9 cellular contexts compared by ENCODE assay signal in genomic region chr7:128209229-128210035, GRCh38. TPM values are rescaled to one million over a fixed set of nuclear protein-coding genes. Genes with fewer than 3 reads are reported as not detected.
DNase-seq lines count a peak whose midpoint lies in the region; ATAC-seq, FAIRE-seq and TF ChIP-seq lines count a peak whose summit lies in the region.
"Had no signal": no experiment of that assay in that cellular context is flagged by ENCODE, and none has a peak within 500 bp of the region (broad histone marks: within the 10 kb centered on the region; RNA-seq: fewer than 3 reads in every experiment).

No MANE protein-coding gene starts in this region.

- no peaks in the 10 kb centered on the region for H3K9me3 ChIP-seq in CD4-positive, alpha-beta T cell (ENCODE audit: control insufficient read depth, low read length)
- H3K9me3 ChIP-seq in pancreas = no peaks in the 10 kb centered on the region
- no peaks in the 10 kb centered on the region for H3K9me3 ChIP-seq in tibial nerve

- peak; percentile 34 for FAIRE-seq in pancreas (lab: Jason Lieb, UNC)

- TF ChIP-seq EP300 in tibial nerve (IDR thresholded peaks at IDR 0.05) = no peak

- no peaks in the 10 kb centered on the region for H3K36me3 Mint-ChIP-seq in CD4-positive, alpha-beta T cell (ENCODE audit: low read depth)
- H3K36me3 Mint-ChIP-seq: IgD-negative memory B cell had no signal

- H3K27ac Mint-ChIP-seq in CD4-positive, alpha-beta T cell = no peak overlapping the region
- H3K27ac Mint-ChIP-seq: IgD-negative memory B cell had no signal

- H3K27me3 ChIP-seq in CD4-positive, alpha-beta T cell (ENCODE audit: control insufficient read depth, insufficient read depth, low read length) = peaks cover 3% of the 10 kb centered on the region
- no peaks in the 10 kb centered on the region for H3K27me3 ChIP-seq in pancreas
- H3K27me3 ChIP-seq in tibial nerve = peaks cover 0 to 20% of the 10 kb centered on the region in 2 donors

- ATAC-seq in CD4-positive, alpha-beta T cell (ENCODE audit: poor library complexity) = peak; percentile 96
- peak; percentile 77 for ATAC-seq in GM19395 (IDR thresholded peaks at IDR 0.05; ENCODE audit: unreplicated experiment)
- ATAC-seq in pancreas = peak; percentile 78 to 99 (median 96)

- H3K36me3 ChIP-seq in pancreas (no peaks in the 10 kb centered on the region), tibial nerve (no peaks in the 10 kb centered on the region)

- peak; percentile 97 for TF ChIP-seq CTCF in CD4-positive, alpha-beta T cell (IDR thresholded peaks at IDR 0.05)
- TF ChIP-seq CTCF in LNCAP (IDR thresholded peaks at IDR 0.05) (peak; percentile 97), pancreas (IDR thresholded peaks at IDR 0.05) (peak; percentile 92 to 97 (median 95)), tibial nerve (IDR thresholded peaks at IDR 0.05) (peak; percentile 96 to 99 (median 98))

- no peak overlapping the region for H3K27ac ChIP-seq in CD4-positive, alpha-beta T cell (ENCODE audit: low read depth, low read length)
- no peak overlapping the region for H3K27ac ChIP-seq in pancreas
- H3K27ac ChIP-seq in tibial nerve = no peak overlapping the region

- H3K4me3 Mint-ChIP-seq in CD4-positive, alpha-beta T cell = no peak overlapping the region
- H3K4me3 Mint-ChIP-seq: IgD-negative memory B cell had no signal

- no peaks in the 10 kb centered on the region for H3K4me1 ChIP-seq in pancreas
- peaks cover 0 to 5% (median 0%) of the 10 kb centered on the region in 4 donors for H3K4me1 ChIP-seq in tibial nerve

- H3K4me3 ChIP-seq in pancreas (no peak overlapping the region), tibial nerve (no peak overlapping the region)

- WGBS in pancreas, 2 donors = 30 to 32% methylated on average over 28 of the region's 28 CpGs
- 39 to 41% methylated on average over 26 to 28 of the region's 28 CpGs for WGBS in tibial nerve, 2 donors

- no peaks in the 10 kb centered on the region for H3K9me3 Mint-ChIP-seq in CD4-positive, alpha-beta T cell

- CTCF ChIA-PET in CD4-positive, alpha-beta T cell (lab: Charles Lee) = interaction anchor here (0.5 to 2.5 kb wide), 9 partner anchors 11 to 1406 kb away, joined by 3 to 44 read pairs (median 3); no protein-coding TSS in a partner anchor

- POLR2A ChIA-PET in CD4-positive, alpha-beta T cell (lab: Charles Lee) = interaction anchor here (0.6 to 1.2 kb wide), 5 partner anchors 74 to 502 kb away, joined by 3 to 7 read pairs (median 3); no protein-coding TSS in a partner anchor

- in situ Hi-C loops in SK-MEL-5 (cut with HindIII; ENCODE audit: low pct_unique_long_range_greater_than_20kb, low sequenced_read_pairs) = no loop called here

- H3K4me1 Mint-ChIP-seq in CD4-positive, alpha-beta T cell (ENCODE audit: low read depth) = no peaks in the 10 kb centered on the region
- H3K4me1 Mint-ChIP-seq: IgD-negative memory B cell had no signal

- peak; percentile 53 to 69 (median 56) for DNase-seq in CD4-positive, alpha-beta T cell
- peak; percentile 92 for DNase-seq in SK-MEL-5 (ENCODE audit: low read depth, low spot score)
- DNase-seq in activated gamma-delta T cell treated with anti-CD3 and anti-CD28 coated beads, Interleukin-2, amount 50 U/mL, for 16 hours (ENCODE audit: low read depth) = peak; percentile 45
- DNase-seq in germinal center (ENCODE audit: low spot score) = peak; percentile 86
- DNase-seq in pancreas = peak; percentile 51 to 87 (median 76)
- peak; percentile 29 to 60 for DNase-seq in tibial nerve (ENCODE audit: low spot score in 2 of 2)

- no peak for TF ChIP-seq POLR2A in tibial nerve (IDR thresholded peaks at IDR 0.05)

- intact Hi-C loops in CD4-positive, alpha-beta T cell (cut with DNase I, micrococcal nuclease) = loop anchor here (1.0 to 10.0 kb wide), 7 partner anchors 73 to 1415 kb away; no protein-coding TSS in a partner anchor
- intact Hi-C loops in pancreas (cut with DNase I) = loop anchor here (5.0 to 10.0 kb wide), 3 partner anchors 77 to 505 kb away; no protein-coding TSS in a partner anchor

- H3K27me3 Mint-ChIP-seq in CD4-positive, alpha-beta T cell = peaks cover 15% of the 10 kb centered on the region

RNA-seq across cellular contexts. Expression of gene LEP, which starts 31.6 kb away (rescaled TPM):
- not detected for total RNA-seq in CD4-positive, alpha-beta T cell
- not detected in 2 replicates for total RNA-seq in SK-MEL-5 (2014; rRNA removed; shearing (Covaris generic))
- polyA plus RNA-seq in SK-MEL-5 (2015; cell fraction: cytosol; rRNA removed) = not detected in 2 replicates
- polyA plus RNA-seq in SK-MEL-5 (2015; cell fraction: nucleus; rRNA removed) = not detected in 2 replicates
- total RNA-seq in pancreas (1 to 10 TPM in 2 of 6 donors, under 1 TPM in 3, not detected in 1; 0.06 to 5.2 (median 0.14) TPM), tibial nerve (10 to 100 TPM; 15.9 to 70.7 (median 40.5) TPM)
- polyA plus RNA-seq in pancreas = under 1 TPM; 0.05 to 0.68 TPM
- polyA plus RNA-seq: IgD-negative memory B cell had no signal
